Comparison of ENCODE assay signal across 1 cellular context in genomic region chr12:110548678-110549077, GRCh38.
TF ChIP-seq lines count a peak whose summit lies in the region.

No MANE protein-coding gene starts in this region.

TF ChIP-seq in GM12878, 131 proteins besides CTCF, POLR2A, EP300 and RAD21:
- TF ChIP-seq RUNX3 (IDR thresholded peaks at IDR 0.05; ENCODE audit: low read length) (peak; percentile 4; the same call in 1 of the 2 replicates), ZNF274 (IDR thresholded peaks at IDR 0.05; ENCODE audit: insufficient read depth, insufficient read length) (no peak), NRF1 (conservative IDR thresholded peaks at IDR 0.05; ENCODE audit: low read depth, low read length) (no peak), ZBTB40 (IDR thresholded peaks at IDR 0.05; ENCODE audit: borderline replicate concordance) (no peak), BHLHE40 (IDR thresholded peaks at IDR 0.05; ENCODE audit: borderline replicate concordance in 1 of 2, low read depth in 2 of 2, low read length in 1 of 2) (0 out of 4 replicates have a peak, but pooled peaks of 1 of the 2 experiments have one; percentile 23)
